ENCODE assay signal across 8 cellular contexts in genomic region chr7:118214051-118214832, GRCh38. TPM values are rescaled to one million over a fixed set of nuclear protein-coding genes. Genes with fewer than 3 reads are reported as not detected.
A peak's percentile ranks its signal among the peaks of the same experiment; 100 is the strongest.
DNase-seq lines count a peak whose midpoint lies in the region; ATAC-seq and TF ChIP-seq lines count a peak whose summit lies in the region.

No MANE protein-coding gene starts in this region.

- H3K4me1 ChIP-seq in osteoblast (ENCODE audit: insufficient read depth, low read length) = peaks cover 5% of the 10 kb centered on the region
- H3K4me1 ChIP-seq in testis = peaks cover 11% of the 10 kb centered on the region

- H3K9me3 ChIP-seq in AG04450 (ENCODE audit: control insufficient read depth, insufficient read depth, low read length) (no peaks in the 10 kb centered on the region), osteoblast (ENCODE audit: low read depth, low read length) (no peaks in the 10 kb centered on the region), testis (no peaks in the 10 kb centered on the region)

- H3K27me3 ChIP-seq in AG04450 (ENCODE audit: control insufficient read depth, insufficient read depth, low read length) (no peaks in the 10 kb centered on the region), osteoblast (ENCODE audit: insufficient read depth, low read length) (no peaks in the 10 kb centered on the region), testis (no peaks in the 10 kb centered on the region)

- intact Hi-C loops in testis (cut with DNase I; ENCODE audit: low total_unique reads) = no loop called here

- TF ChIP-seq POLR2A in testis (IDR thresholded peaks at IDR 0.05) = no peak

- no peaks in the 10 kb centered on the region for H3K79me2 ChIP-seq in osteoblast (ENCODE audit: insufficient read depth, low read length)

- CTCF ChIA-PET in AG04450 (lab: Charles Lee) = interaction anchor here (1.0 to 3.2 kb wide), 2 partner anchors 17 to 18 kb away, joined by 5 to 13 read pairs; no protein-coding TSS in a partner anchor

- ATAC-seq in GM18870 (IDR thresholded peaks at IDR 0.05; ENCODE audit: unreplicated experiment) = peak; percentile 93
- ATAC-seq in HG03103 (IDR thresholded peaks at IDR 0.05; ENCODE audit: low read depth, unreplicated experiment) = peak; percentile 92

- H3K4me2 ChIP-seq in osteoblast (ENCODE audit: insufficient read depth, low read length) = peak overlapping the region; percentile 91

- WGBS in testis, 2 donors = 16 to 24% methylated on average over 28 to 49 of the region's 49 CpGs

- POLR2A ChIA-PET in AG04450 (lab: Yijun Ruan, JAX) = no interaction called here

- H3K36me3 ChIP-seq in osteoblast (ENCODE audit: insufficient read depth, low read length) (no peaks in the 10 kb centered on the region), testis (ENCODE audit: low read depth, missing control alignments) (no peaks in the 10 kb centered on the region)

- DNase-seq in AG04450 (ENCODE audit: low read depth, low spot score) (peak; percentile 55), NCI-H82 treated with DMSO at 0.1 percent for 48 hours (lab: John Stamatoyannopoulos, UW; ENCODE audit: unreplicated experiment) (peak; percentile 53), activated T-cell treated with anti-CD3 and anti-CD28 coated beads for 48 hours (ENCODE audit: low read depth) (peak; percentile 73), fibroblast of gingiva (ENCODE audit: low read depth) (peak; percentile 76), osteoblast (ENCODE audit: insufficient read length, low spot score, missing footprints) (peak; percentile 96), testis (peak; percentile 89)

- peak overlapping the region; percentile 75 for H3K4me3 ChIP-seq in AG04450 (ENCODE audit: low read depth, low read length)
- H3K4me3 ChIP-seq in osteoblast (ENCODE audit: insufficient read depth, low read length) = peak overlapping the region; percentile 79
- peak overlapping the region; percentile 51 to 61 for H3K4me3 ChIP-seq in testis

- no peaks in the 10 kb centered on the region for H4K20me1 ChIP-seq in osteoblast (ENCODE audit: insufficient read depth, low read length)

- H3K27ac ChIP-seq in AG04450 (ENCODE audit: low read depth, low read length) = no peak overlapping the region
- H3K27ac ChIP-seq in osteoblast (ENCODE audit: low read depth, low read length) = no peak overlapping the region
- H3K27ac ChIP-seq in testis = peak overlapping the region; percentile 48 to 77

- no peak for TF ChIP-seq CTCF in AG04450 (IDR thresholded peaks at IDR 0.05; ENCODE audit: low read depth, low read length)
- no peak for TF ChIP-seq CTCF in osteoblast (IDR thresholded peaks at IDR 0.05; ENCODE audit: extremely low read depth, low read depth, low read length)
- TF ChIP-seq CTCF in testis (IDR thresholded peaks at IDR 0.05) = no peak

- peak overlapping the region; percentile 98 for H2AFZ ChIP-seq in osteoblast (ENCODE audit: low read length)

RNA-seq across cellular contexts. Expression of gene ANKRD7, which starts 10.3 kb away (rescaled TPM):
- 0.30 and 0.50 TPM in 2 replicates for polyA plus RNA-seq in AG04450 (2011; rRNA removed)
- polyA minus RNA-seq in AG04450 (2011; rRNA and poly(A)+ RNA removed) = 0.83 TPM in 1 of 2 replicates, not detected in the other
- 1.8 and 3.3 TPM in 2 replicates for total RNA-seq in osteoblast
- 100 to 1,000 TPM; 503 to 598 TPM for total RNA-seq in testis
- 1,292 TPM for polyA plus RNA-seq in testis (ENCODE audit: insufficient read depth, low read depth, low replicate concordance)

RNA-seq across cellular contexts. Expression of gene LSM8, which starts 30.3 kb away (rescaled TPM):
- polyA plus RNA-seq in AG04450 (2011; rRNA removed) (37.1 and 42.6 TPM in 2 replicates), testis (ENCODE audit: insufficient read depth, low read depth, low replicate concordance) (37.6 TPM)
- polyA minus RNA-seq in AG04450 (2011; rRNA and poly(A)+ RNA removed) = 11.8 and 16.2 TPM in 2 replicates
- total RNA-seq in osteoblast (33.0 and 43.8 TPM in 2 replicates), testis (10 to 100 TPM; 34.9 to 62.5 TPM)

Comparison
In these comparisons a context has a peak if more than half of its experiments do, and no peak if none do; other contexts are left out.
1. H3K27ac ChIP-seq: peak in testis (2 of 2); none in AG04450 (single experiment) and osteoblast (single experiment).
2. RNA of gene ANKRD7, which starts 10.3 kb away (total RNA-seq): 503 to 598 TPM in testis; 1.8 to 3.3 TPM in osteoblast; every median in the first group is over 100 times any median in the second.
3. Peak in every context shown above with its lines, with median percentiles within 50 percentile points of each other: DNase-seq and H3K4me3 ChIP-seq.